Comparison of ENCODE assay signal across 8 cellular contexts in genomic region chr1:40782371-40782956, GRCh38. TPM values are rescaled to one million over a fixed set of nuclear protein-coding genes. Genes with fewer than 3 reads are reported as not detected.
DNase-seq lines count a peak whose midpoint lies in the region; ATAC-seq and TF ChIP-seq lines count a peak whose summit lies in the region.

No MANE protein-coding gene starts in this region.

- H3K79me1 ChIP-seq in neuronal stem cell (ENCODE audit: low read depth, low read length): no peaks in the 10 kb centered on the region

- H3K9me3 ChIP-seq in esophagus squamous epithelium (no peaks in the 10 kb centered on the region), neuronal stem cell (replicated peaks in 1 of 2; ENCODE audit: control insufficient read depth in 2 of 2, insufficient read depth in 1 of 2, low read depth in 1 of 2, low read length in 2 of 2) (peaks cover 1 to 2% of the 10 kb centered on the region in 2 donors)

- peak overlapping the region; percentile 67 for H3K9ac ChIP-seq in neuronal stem cell (ENCODE audit: low read depth, low read length, poor library complexity)

- peak overlapping the region; percentile 78 for H3K4me2 ChIP-seq in neuronal stem cell (ENCODE audit: insufficient read depth, low read length, poor library complexity, severe bottlenecking)

- H3K27ac ChIP-seq in esophagus squamous epithelium (peak overlapping the region in 3 of 4 donors; percentile 24 to 87 (median 81)), neuronal stem cell (replicated peaks; ENCODE audit: low read length) (no peak overlapping the region)

- H2BK120ac ChIP-seq in neuronal stem cell (ENCODE audit: low read depth, low read length): peak overlapping the region; percentile 47

- TF ChIP-seq POLR2A in esophagus squamous epithelium (IDR thresholded peaks at IDR 0.05): no peak

- H2AFZ ChIP-seq in neuronal stem cell (ENCODE audit: low read length): peak overlapping the region; percentile 87

- intact Hi-C loops in esophagus squamous epithelium (cut with DNase I): loop anchor here (5.0 kb wide), 1 partner anchor 165 kb away; no protein-coding TSS in a partner anchor

- H4K91ac ChIP-seq in neuronal stem cell (ENCODE audit: low read depth, low read length, poor library complexity): no peak overlapping the region

- peak overlapping the region; percentile 30 for H2BK12ac ChIP-seq in neuronal stem cell (ENCODE audit: low read length)

- H2BK5ac ChIP-seq in neuronal stem cell (ENCODE audit: low read length): peak overlapping the region; percentile 96

- peak overlapping the region; percentile 85 for H2AK5ac ChIP-seq in neuronal stem cell (ENCODE audit: low read depth, low read length)

- no peak for ATAC-seq in HG03469 (IDR thresholded peaks at IDR 0.05; ENCODE audit: unreplicated experiment)

- DNase-seq in COLO668 (lab: John Stamatoyannopoulos, UW; ENCODE audit: unreplicated experiment): peak; percentile 28
- peak; percentile 25 for DNase-seq in NCI-H2171 treated with DMSO at 0.1 percent for 48 hours (lab: John Stamatoyannopoulos, UW)
- no peak for DNase-seq in esophagus squamous epithelium (lab: John Stamatoyannopoulos, UW)
- DNase-seq in neuronal stem cell (ENCODE audit: low spot score): no peak
- DNase-seq in NCI-H2081 treated with DMSO at 0.1 percent for 48 hours (lab: John Stamatoyannopoulos, UW): no peak
- no peak for DNase-seq in GM13977 (ENCODE audit: low spot score)
- no peak for DNase-seq in NCI-H2107 (lab: John Stamatoyannopoulos, UW)

- WGBS in esophagus squamous epithelium, 2 donors: 0% methylated on average over 1 to 2 of the region's 20 CpGs
- WGBS in neuronal stem cell (ENCODE audit: extremely low coverage in 2 of 2, insufficient read length in 2 of 2, insufficient replicate concordance in 1 of 2), 2 donors: no CpG with 5 or more reads among the region's 20 CpGs

- peak overlapping the region; percentile 72 for H4K8ac ChIP-seq in neuronal stem cell (ENCODE audit: low read depth, low read length)

- peak overlapping the region; percentile 58 for H3K23ac ChIP-seq in neuronal stem cell (ENCODE audit: low read depth, low read length, poor library complexity)

- peak overlapping the region; percentile 99 for H3K18ac ChIP-seq in neuronal stem cell (ENCODE audit: low read length)

- TF ChIP-seq CTCF in esophagus squamous epithelium (IDR thresholded peaks at IDR 0.05) (no peak), GM13977 (IDR thresholded peaks at IDR 0.05; ENCODE audit: extremely low read depth, insufficient read depth, missing control alignments) (no peak)

- H2BK15ac ChIP-seq in neuronal stem cell (ENCODE audit: low read length): peak overlapping the region; percentile 100

- peak overlapping the region; percentile 38 for H3K4ac ChIP-seq in neuronal stem cell (ENCODE audit: low read length)

- peaks cover 0 to 13% (median 0%) of the 10 kb centered on the region in 4 donors for H3K27me3 ChIP-seq in esophagus squamous epithelium
- peaks cover 0 to 56% (median 17%) of the 10 kb centered on the region in 3 experiments for H3K27me3 ChIP-seq in neuronal stem cell (ENCODE audit: control insufficient read depth in 3 of 3, insufficient read depth in 3 of 3, low read depth in 1 of 3, low read length in 3 of 3)

- H3K36me3 ChIP-seq in esophagus squamous epithelium (no peaks in the 10 kb centered on the region), neuronal stem cell (replicated peaks in 1 of 2; ENCODE audit: control insufficient read depth in 2 of 2, insufficient read depth in 2 of 2, low read length in 2 of 2) (peaks cover 0 to 1% of the 10 kb centered on the region in 2 donors)

- peak overlapping the region in 3 of 4 donors; percentile 54 to 72 (median 54) for H3K4me3 ChIP-seq in esophagus squamous epithelium
- peak overlapping the region; percentile 43 to 47 for H3K4me3 ChIP-seq in neuronal stem cell (ENCODE audit: low read length in 2 of 2)

- H3K14ac ChIP-seq in neuronal stem cell (ENCODE audit: low read length): no peak overlapping the region

- H3K4me1 ChIP-seq in esophagus squamous epithelium: peaks cover 13 to 51% (median 22%) of the 10 kb centered on the region in 3 donors
- peaks cover 20% of the 10 kb centered on the region in 2 donors for H3K4me1 ChIP-seq in neuronal stem cell (ENCODE audit: control insufficient read depth in 2 of 2, insufficient read depth in 1 of 2, low read depth in 1 of 2, low read length in 2 of 2)

- in situ Hi-C loops in GM13977 (cut with MboI; ENCODE audit: low pct_unique_long_range_greater_than_20kb, low sequenced_read_pairs, unreplicated experiment): loop anchor here (10.0 kb wide), 1 partner anchor 62 kb away; no protein-coding TSS in a partner anchor

RNA-seq across cellular contexts. Expression of gene KCNQ4, which starts 1.1 kb away (rescaled TPM):
- total RNA-seq in esophagus squamous epithelium: 1 to 10 TPM in 1 of 4 donors, under 1 TPM in 3; 0.50 to 2.1 (median 0.81) TPM
- 3.1 TPM for polyA plus RNA-seq in neuronal stem cell (2013, experiment 1 of 2)
- 3.2 TPM for polyA plus RNA-seq in neuronal stem cell (2013, experiment 2 of 2)

Comparison
In these comparisons a context has a peak if more than half of its experiments do, and no peak if none do; other contexts are left out.
1. DNase-seq: peak in COLO668 (single experiment) and NCI-H2171 treated with DMSO at 0.1 percent for 48 hours (single experiment); none in esophagus squamous epithelium (single experiment), neuronal stem cell (single experiment), NCI-H2081 treated with DMSO at 0.1 percent for 48 hours (single experiment), GM13977 (single experiment) and NCI-H2107 (single experiment).